ENCODE assay signal across 1 cellular context in genomic region chr18:35040988-35041751, GRCh38.
TF ChIP-seq lines count a peak whose summit lies in the region.

Gene MAPRE2, plus strand, starts transcription at chr18:35041413. Its CDS starts 127 bp downstream, at chr18:35041540.

TF ChIP-seq in K562, 482 proteins besides CTCF, POLR2A, EP300 and RAD21 (continued from another document and continues in another):
- 0 out of 2 replicates have a peak, but pooled peaks have one; percentile 61 for TF ChIP-seq ZFP91 (CRISPR knock-in tag; IDR thresholded peaks at IDR 0.05)
- TF ChIP-seq TAF7 (tag; IDR thresholded peaks at IDR 0.05), result 0 out of 2 replicates have a peak, but pooled peaks have one; percentile 17
- TF ChIP-seq DDX20 (tag; IDR thresholded peaks at IDR 0.05; ENCODE audit: low read depth), result no peak
- TF ChIP-seq MYC (IDR thresholded peaks at IDR 0.05; ENCODE audit: low read depth, low read length), result peak; percentile 73
- no peak for TF ChIP-seq MYC (CRISPR knock-in tag; IDR thresholded peaks at IDR 0.05; ENCODE audit: borderline replicate concordance, low read depth)
- TF ChIP-seq MLLT1 (IDR thresholded peaks at IDR 0.05), result peak in 1 of 2 experiments; percentile 72; a peak in 2 of 4 replicates
- TF ChIP-seq RNF2 (IDR thresholded peaks at IDR 0.05), result peak; percentile 63
- TF ChIP-seq ZFX (CRISPR knock-in tag; IDR thresholded peaks at IDR 0.05), result peak; percentile 92
- TF ChIP-seq ZNF184 (CRISPR knock-in tag; IDR thresholded peaks at IDR 0.05), result no peak
- TF ChIP-seq CBFA2T2 (conservative IDR thresholded peaks at IDR 0.05), result peak; percentile 85
- no peak; the same call in 1 of the 2 replicates for TF ChIP-seq FOSL1 (tag; conservative IDR thresholded peaks at IDR 0.05)
- TF ChIP-seq FIP1L1 (IDR thresholded peaks at IDR 0.05; ENCODE audit: low read depth, low read length, poor library complexity, severe bottlenecking), result peak; percentile 79
- TF ChIP-seq L3MBTL2 (IDR thresholded peaks at IDR 0.05), result peak; percentile 92
- TF ChIP-seq TCF15 (CRISPR knock-in tag; IDR thresholded peaks at IDR 0.05), result no peak
- no peak for TF ChIP-seq GATAD2A (IDR thresholded peaks at IDR 0.05)
- TF ChIP-seq MXI1 (IDR thresholded peaks at IDR 0.05; ENCODE audit: low read depth, low read length), result peak; percentile 98
- TF ChIP-seq CREB1 (IDR thresholded peaks at IDR 0.05), result peak; percentile 92
- TF ChIP-seq CREB1 (CRISPR knock-in tag; IDR thresholded peaks at IDR 0.05), result peak; percentile 97
- TF ChIP-seq SMAD3 (CRISPR knock-in tag; conservative IDR thresholded peaks at IDR 0.05), result no peak
- TF ChIP-seq ZNF639 (CRISPR knock-in tag; conservative IDR thresholded peaks at IDR 0.05 in 1 of 2, IDR thresholded peaks at IDR 0.05 in 1 of 2), result peak in 1 of 2 experiments; percentile 69; a peak in 1 of 4 replicates
- peak; percentile 89 for TF ChIP-seq POLR2B (IDR thresholded peaks at IDR 0.05; ENCODE audit: low read depth, partially characterized antibody)
- 0 out of 2 replicates have a peak, but pooled peaks have one; percentile 34 for TF ChIP-seq ZNF584 (CRISPR knock-in tag; IDR thresholded peaks at IDR 0.05; ENCODE audit: low read depth)
- peak; percentile 93 for TF ChIP-seq SUPT5H (IDR thresholded peaks at IDR 0.05)
- TF ChIP-seq NBN (IDR thresholded peaks at IDR 0.05; ENCODE audit: low read depth), result peak; percentile 65; the same call in 1 of the 2 replicates
- peak; percentile 49; the same call in 1 of the 2 replicates for TF ChIP-seq ZKSCAN1 (IDR thresholded peaks at IDR 0.05; ENCODE audit: low read depth, low read length)
- TF ChIP-seq PHF8 (IDR thresholded peaks at IDR 0.05; ENCODE audit: borderline replicate concordance, low read length), result peak; percentile 88; the same call in 1 of the 2 replicates
- 0 out of 2 replicates have a peak, but pooled peaks have one; percentile 64 for TF ChIP-seq NFRKB (IDR thresholded peaks at IDR 0.05; ENCODE audit: low read depth)
- TF ChIP-seq ARID1B (IDR thresholded peaks at IDR 0.05), result no peak
- no peak for TF ChIP-seq RBM14 (IDR thresholded peaks at IDR 0.05; ENCODE audit: borderline replicate concordance, insufficient read depth, low read depth, low read length)
- peak; percentile 17; the same call in 1 of the 2 replicates for TF ChIP-seq MYNN (IDR thresholded peaks at IDR 0.05)
- TF ChIP-seq MYNN (CRISPR knock-in tag; IDR thresholded peaks at IDR 0.05), result no peak
- no peak for TF ChIP-seq AFF1 (IDR thresholded peaks at IDR 0.05; ENCODE audit: low read depth in 1 of 2, partially characterized antibody in 2 of 2)
- TF ChIP-seq SRF (CRISPR knock-in tag; IDR thresholded peaks at IDR 0.05), result peak in 1 of 2 experiments; percentile 55; a peak in 1 of 4 replicates
- no peak for TF ChIP-seq HBP1 (CRISPR knock-in tag; IDR thresholded peaks at IDR 0.05)
- no peak for TF ChIP-seq U2AF1 (optimal IDR thresholded peaks at IDR 0.05; ENCODE audit: low read depth, low read length)
- peak; percentile 97 for TF ChIP-seq RBFOX2 (IDR thresholded peaks at IDR 0.05; ENCODE audit: low read depth, low read length)
- TF ChIP-seq ATF4 (CRISPR knock-in tag; IDR thresholded peaks at IDR 0.05), result 0 out of 2 replicates have a peak, but pooled peaks have one; percentile 8
- TF ChIP-seq TBP (optimal IDR thresholded peaks at IDR 0.05; ENCODE audit: low read depth, low read length), result peak; percentile 93
- peak; percentile 17; the same call in 1 of the 2 replicates for TF ChIP-seq SOX6 (IDR thresholded peaks at IDR 0.05)
- peak; percentile 50; the same call in 1 of the 2 replicates for TF ChIP-seq MITF (IDR thresholded peaks at IDR 0.05)
- TF ChIP-seq ATF3 (IDR thresholded peaks at IDR 0.05), result peak; percentile 85
- TF ChIP-seq ATF3 (CRISPR knock-in tag; conservative IDR thresholded peaks at IDR 0.05), result 0 out of 2 replicates have a peak, but pooled peaks have one; percentile 24
- peak; percentile 27; the same call in 1 of the 2 replicates for TF ChIP-seq TCF7 (IDR thresholded peaks at IDR 0.05; ENCODE audit: borderline replicate concordance)
- TF ChIP-seq ZNF431 (CRISPR knock-in tag; IDR thresholded peaks at IDR 0.05), result peak; percentile 60; the same call in 1 of the 2 replicates
- TF ChIP-seq CEBPZ (IDR thresholded peaks at IDR 0.05; ENCODE audit: borderline replicate concordance, low read depth, low read length), result no peak
- no peak for TF ChIP-seq LCOR (CRISPR knock-in tag; IDR thresholded peaks at IDR 0.05)
- peak; percentile 73 for TF ChIP-seq ZEB2 (IDR thresholded peaks at IDR 0.05)
- 0 out of 2 replicates have a peak, but pooled peaks have one; percentile 44 for TF ChIP-seq ZNF830 (CRISPR knock-in tag; IDR thresholded peaks at IDR 0.05)
- peak; percentile 67 to 74 for TF ChIP-seq NRF1 (conservative IDR thresholded peaks at IDR 0.05 in 1 of 2, IDR thresholded peaks at IDR 0.05 in 1 of 2)
- no peak for TF ChIP-seq STAT5B (CRISPR knock-in tag; IDR thresholded peaks at IDR 0.05)
- no peak for TF ChIP-seq ZNF239 (CRISPR knock-in tag; IDR thresholded peaks at IDR 0.05)
